ENCODE assay signal across 1 cellular context in the genomic region with DNA sequence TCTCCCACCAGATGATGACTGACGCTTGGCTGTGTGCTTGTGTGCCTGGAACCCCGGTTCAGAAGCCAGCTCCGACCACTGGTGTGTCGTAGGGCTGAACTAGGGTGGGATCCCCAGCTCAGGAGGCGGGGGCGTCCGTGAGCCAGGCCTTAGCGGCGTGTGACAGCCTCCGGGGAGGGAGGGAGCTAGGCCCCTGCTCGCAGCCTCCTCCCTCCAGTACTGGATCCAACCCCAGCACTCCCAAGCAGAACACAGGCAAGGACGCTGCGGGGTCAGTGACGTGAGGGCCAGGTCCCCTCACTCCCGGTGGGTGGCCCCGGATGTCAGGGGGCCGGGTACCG.
TF ChIP-seq lines count a peak whose summit lies in the region.

No MANE protein-coding gene starts in this region.

TF ChIP-seq in GM23338, 12 proteins besides CTCF, POLR2A, EP300 and RAD21 (continued from another document):
- TF ChIP-seq, protein P1, sequence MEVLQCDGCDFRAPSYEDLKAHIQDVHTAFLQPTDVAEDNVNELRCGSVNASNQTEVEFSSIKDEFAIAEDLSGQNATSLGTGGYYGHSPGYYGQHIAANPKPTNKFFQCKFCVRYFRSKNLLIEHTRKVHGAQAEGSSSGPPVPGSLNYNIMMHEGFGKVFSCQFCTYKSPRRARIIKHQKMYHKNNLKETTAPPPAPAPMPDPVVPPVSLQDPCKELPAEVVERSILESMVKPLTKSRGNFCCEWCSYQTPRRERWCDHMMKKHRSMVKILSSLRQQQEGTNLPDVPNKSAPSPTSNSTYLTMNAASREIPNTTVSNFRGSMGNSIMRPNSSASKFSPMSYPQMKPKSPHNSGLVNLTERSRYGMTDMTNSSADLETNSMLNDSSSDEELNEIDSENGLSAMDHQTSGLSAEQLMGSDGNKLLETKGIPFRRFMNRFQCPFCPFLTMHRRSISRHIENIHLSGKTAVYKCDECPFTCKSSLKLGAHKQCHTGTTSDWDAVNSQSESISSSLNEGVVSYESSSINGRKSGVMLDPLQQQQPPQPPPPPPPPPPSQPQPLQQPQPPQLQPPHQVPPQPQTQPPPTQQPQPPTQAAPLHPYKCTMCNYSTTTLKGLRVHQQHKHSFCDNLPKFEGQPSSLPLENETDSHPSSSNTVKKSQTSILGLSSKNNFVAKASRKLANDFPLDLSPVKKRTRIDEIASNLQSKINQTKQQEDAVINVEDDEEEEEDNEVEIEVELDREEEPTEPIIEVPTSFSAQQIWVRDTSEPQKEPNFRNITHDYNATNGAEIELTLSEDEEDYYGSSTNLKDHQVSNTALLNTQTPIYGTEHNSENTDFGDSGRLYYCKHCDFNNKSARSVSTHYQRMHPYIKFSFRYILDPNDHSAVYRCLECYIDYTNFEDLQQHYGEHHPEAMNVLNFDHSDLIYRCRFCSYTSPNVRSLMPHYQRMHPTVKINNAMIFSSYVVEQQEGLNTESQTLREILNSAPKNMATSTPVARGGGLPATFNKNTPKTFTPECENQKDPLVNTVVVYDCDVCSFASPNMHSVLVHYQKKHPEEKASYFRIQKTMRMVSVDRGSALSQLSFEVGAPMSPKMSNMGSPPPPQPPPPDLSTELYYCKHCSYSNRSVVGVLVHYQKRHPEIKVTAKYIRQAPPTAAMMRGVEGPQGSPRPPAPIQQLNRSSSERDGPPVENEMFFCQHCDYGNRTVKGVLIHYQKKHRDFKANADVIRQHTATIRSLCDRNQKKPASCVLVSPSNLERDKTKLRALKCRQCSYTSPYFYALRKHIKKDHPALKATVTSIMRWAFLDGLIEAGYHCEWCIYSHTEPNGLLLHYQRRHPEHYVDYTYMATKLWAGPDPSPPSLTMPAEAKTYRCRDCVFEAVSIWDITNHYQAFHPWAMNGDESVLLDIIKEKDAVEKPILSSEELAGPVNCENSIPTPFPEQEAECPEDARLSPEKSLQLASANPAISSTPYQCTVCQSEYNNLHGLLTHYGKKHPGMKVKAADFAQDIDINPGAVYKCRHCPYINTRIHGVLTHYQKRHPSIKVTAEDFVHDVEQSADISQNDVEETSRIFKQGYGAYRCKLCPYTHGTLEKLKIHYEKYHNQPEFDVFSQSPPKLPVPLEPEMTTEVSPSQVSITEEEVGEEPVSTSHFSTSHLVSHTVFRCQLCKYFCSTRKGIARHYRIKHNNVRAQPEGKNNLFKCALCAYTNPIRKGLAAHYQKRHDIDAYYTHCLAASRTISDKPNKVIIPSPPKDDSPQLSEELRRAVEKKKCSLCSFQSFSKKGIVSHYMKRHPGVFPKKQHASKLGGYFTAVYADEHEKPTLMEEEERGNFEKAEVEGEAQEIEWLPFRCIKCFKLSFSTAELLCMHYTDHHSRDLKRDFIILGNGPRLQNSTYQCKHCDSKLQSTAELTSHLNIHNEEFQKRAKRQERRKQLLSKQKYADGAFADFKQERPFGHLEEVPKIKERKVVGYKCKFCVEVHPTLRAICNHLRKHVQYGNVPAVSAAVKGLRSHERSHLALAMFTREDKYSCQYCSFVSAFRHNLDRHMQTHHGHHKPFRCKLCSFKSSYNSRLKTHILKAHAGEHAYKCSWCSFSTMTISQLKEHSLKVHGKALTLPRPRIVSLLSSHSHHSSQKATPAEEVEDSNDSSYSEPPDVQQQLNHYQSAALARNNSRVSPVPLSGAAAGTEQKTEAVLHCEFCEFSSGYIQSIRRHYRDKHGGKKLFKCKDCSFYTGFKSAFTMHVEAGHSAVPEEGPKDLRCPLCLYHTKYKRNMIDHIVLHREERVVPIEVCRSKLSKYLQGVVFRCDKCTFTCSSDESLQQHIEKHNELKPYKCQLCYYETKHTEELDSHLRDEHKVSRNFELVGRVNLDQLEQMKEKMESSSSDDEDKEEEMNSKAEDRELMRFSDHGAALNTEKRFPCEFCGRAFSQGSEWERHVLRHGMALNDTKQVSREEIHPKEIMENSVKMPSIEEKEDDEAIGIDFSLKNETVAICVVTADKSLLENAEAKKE (CRISPR knock-in tag; IDR thresholded peaks at IDR 0.05): no peak
- TF ChIP-seq CREB1 (CRISPR knock-in tag; IDR thresholded peaks at IDR 0.05; ENCODE audit: low read depth) (no peak), STAT1 (IDR thresholded peaks at IDR 0.05; ENCODE audit: unreplicated experiment) (no peak), POLR2AphosphoS5 (IDR thresholded peaks at IDR 0.05; ENCODE audit: low read depth) (no peak), NANOG (IDR thresholded peaks at IDR 0.05; ENCODE audit: borderline replicate concordance) (no peak), EZH2 (IDR thresholded peaks at IDR 0.05; ENCODE audit: low read depth, unreplicated experiment) (no peak), JUNB (IDR thresholded peaks at IDR 0.05; ENCODE audit: unreplicated experiment) (no peak), ZNF114 (CRISPR knock-in tag; IDR thresholded peaks at IDR 0.05) (no peak)
- TF ChIP-seq, protein P2, sequence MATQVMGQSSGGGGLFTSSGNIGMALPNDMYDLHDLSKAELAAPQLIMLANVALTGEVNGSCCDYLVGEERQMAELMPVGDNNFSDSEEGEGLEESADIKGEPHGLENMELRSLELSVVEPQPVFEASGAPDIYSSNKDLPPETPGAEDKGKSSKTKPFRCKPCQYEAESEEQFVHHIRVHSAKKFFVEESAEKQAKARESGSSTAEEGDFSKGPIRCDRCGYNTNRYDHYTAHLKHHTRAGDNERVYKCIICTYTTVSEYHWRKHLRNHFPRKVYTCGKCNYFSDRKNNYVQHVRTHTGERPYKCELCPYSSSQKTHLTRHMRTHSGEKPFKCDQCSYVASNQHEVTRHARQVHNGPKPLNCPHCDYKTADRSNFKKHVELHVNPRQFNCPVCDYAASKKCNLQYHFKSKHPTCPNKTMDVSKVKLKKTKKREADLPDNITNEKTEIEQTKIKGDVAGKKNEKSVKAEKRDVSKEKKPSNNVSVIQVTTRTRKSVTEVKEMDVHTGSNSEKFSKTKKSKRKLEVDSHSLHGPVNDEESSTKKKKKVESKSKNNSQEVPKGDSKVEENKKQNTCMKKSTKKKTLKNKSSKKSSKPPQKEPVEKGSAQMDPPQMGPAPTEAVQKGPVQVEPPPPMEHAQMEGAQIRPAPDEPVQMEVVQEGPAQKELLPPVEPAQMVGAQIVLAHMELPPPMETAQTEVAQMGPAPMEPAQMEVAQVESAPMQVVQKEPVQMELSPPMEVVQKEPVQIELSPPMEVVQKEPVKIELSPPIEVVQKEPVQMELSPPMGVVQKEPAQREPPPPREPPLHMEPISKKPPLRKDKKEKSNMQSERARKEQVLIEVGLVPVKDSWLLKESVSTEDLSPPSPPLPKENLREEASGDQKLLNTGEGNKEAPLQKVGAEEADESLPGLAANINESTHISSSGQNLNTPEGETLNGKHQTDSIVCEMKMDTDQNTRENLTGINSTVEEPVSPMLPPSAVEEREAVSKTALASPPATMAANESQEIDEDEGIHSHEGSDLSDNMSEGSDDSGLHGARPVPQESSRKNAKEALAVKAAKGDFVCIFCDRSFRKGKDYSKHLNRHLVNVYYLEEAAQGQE (IDR thresholded peaks at IDR 0.05; ENCODE audit: unreplicated experiment): no peak
